ENCODE assay signal across 8 cellular contexts in genomic region chr18:49728542-49728941, GRCh38.
A peak's percentile ranks its signal among the peaks of the same experiment; 100 is the strongest.
DNase-seq lines count a peak whose midpoint lies in the region; ATAC-seq, FAIRE-seq and TF ChIP-seq lines count a peak whose summit lies in the region.

No MANE protein-coding gene starts in this region.

- DNase-seq in DMS53 treated with DMSO at 0.1 percent for 48 hours (lab: John Stamatoyannopoulos, UW; ENCODE audit: unreplicated experiment) = peak; percentile 63
- peak; percentile 59 for DNase-seq in HK-2 (ENCODE audit: unreplicated experiment)
- DNase-seq in RPMI8226 = peak; percentile 71
- peak; percentile 54 for DNase-seq in endothelial cell of umbilical vein (ENCODE audit: low read depth, low spot score)
- no peak for DNase-seq in osteocyte (ENCODE audit: extremely low spot score, unreplicated experiment)
- DNase-seq in tibial nerve (ENCODE audit: low spot score in 2 of 2) = no peak

- H3K9me3 ChIP-seq in endothelial cell of umbilical vein (replicated peaks; ENCODE audit: control insufficient read depth, insufficient read depth, low read length) = no peaks in the 10 kb centered on the region
- no peaks in the 10 kb centered on the region for H3K9me3 ChIP-seq in tibial nerve

- no TSS peak for BruUV-seq in endothelial cell of umbilical vein (replicated peaks; lab: Mats Ljungman, UMichigan)

- no peaks in the 10 kb centered on the region for H3K36me3 Mint-ChIP-seq in osteocyte (ENCODE audit: unreplicated experiment)

- H3K4me3 Mint-ChIP-seq in osteocyte (ENCODE audit: unreplicated experiment) = no peak overlapping the region

- TF ChIP-seq CTCF in endothelial cell of umbilical vein (IDR thresholded peaks at IDR 0.05; ENCODE audit: extremely low read depth in 1 of 2, insufficient read depth in 1 of 2, low read depth in 1 of 2, low read length in 2 of 2) (peak; percentile 84 to 87), osteocyte (IDR thresholded peaks at IDR 0.05) (peak; percentile 34), tibial nerve (IDR thresholded peaks at IDR 0.05) (peak in 1 of 5 experiments; percentile 21)

- ATAC-seq in HG02938 (IDR thresholded peaks at IDR 0.05; ENCODE audit: unreplicated experiment) (no peak), GM21526 (IDR thresholded peaks at IDR 0.05; ENCODE audit: low FRiP score, unreplicated experiment) (no peak)

- dilution Hi-C loops in endothelial cell of umbilical vein (cut with MboI; ENCODE audit: extremely low pct_ligation_motif_present, low sequenced_read_pairs) = no loop called here

- H3K4me2 ChIP-seq in endothelial cell of umbilical vein (ENCODE audit: insufficient read depth, low read length) = no peak overlapping the region

- H3K27me3 ChIP-seq in endothelial cell of umbilical vein (ENCODE audit: control insufficient read depth in 2 of 2, insufficient read depth in 2 of 2, low read length in 2 of 2) (no peaks in the 10 kb centered on the region), tibial nerve (no peaks in the 10 kb centered on the region)

- no peaks in the 10 kb centered on the region for H4K20me1 ChIP-seq in endothelial cell of umbilical vein (replicated peaks; ENCODE audit: control insufficient read depth, extremely low read depth, insufficient read depth, low read length)

- H3K4me1 Mint-ChIP-seq in osteocyte (ENCODE audit: unreplicated experiment) = peaks cover 20% of the 10 kb centered on the region

- H3K79me2 ChIP-seq in endothelial cell of umbilical vein (ENCODE audit: control insufficient read depth, insufficient read depth, low read length) = no peaks in the 10 kb centered on the region

- TF ChIP-seq POLR2A in endothelial cell of umbilical vein (IDR thresholded peaks at IDR 0.05; ENCODE audit: low read depth, low read length) (no peak), tibial nerve (IDR thresholded peaks at IDR 0.05) (no peak)

- no peaks in the 10 kb centered on the region for H3K9me1 ChIP-seq in endothelial cell of umbilical vein (replicated peaks; ENCODE audit: control insufficient read depth, extremely low read depth, insufficient read depth, low read length)

- no peaks in the 10 kb centered on the region for H3K27me3 Mint-ChIP-seq in osteocyte (ENCODE audit: unreplicated experiment)

- H3K27ac Mint-ChIP-seq in osteocyte (ENCODE audit: unreplicated experiment) = no peak overlapping the region

- H3K4me1 ChIP-seq in endothelial cell of umbilical vein (ENCODE audit: control insufficient read depth, extremely low read depth, insufficient read depth, low read length) (peaks cover 33% of the 10 kb centered on the region), tibial nerve (peaks cover 0 to 19% (median 0%) of the 10 kb centered on the region in 4 donors)

- CTCF ChIA-PET in endothelial cell of umbilical vein (lab: Charles Lee) = interaction anchor here (0.7 to 1.5 kb wide), 13 partner anchors 42 to 264 kb away, joined by 3 to 18 read pairs (median 5); no protein-coding TSS in a partner anchor

- H3K36me3 ChIP-seq in endothelial cell of umbilical vein (ENCODE audit: control insufficient read depth in 2 of 2, extremely low read depth in 1 of 2, insufficient read depth in 2 of 2, low read length in 2 of 2) (no peaks in the 10 kb centered on the region), tibial nerve (no peaks in the 10 kb centered on the region)

- 55 to 64% methylated on average over 4 of the region's 4 CpGs for WGBS in tibial nerve, 2 donors

- FAIRE-seq in endothelial cell of umbilical vein (lab: Jason Lieb, UNC) = peak; percentile 60

- H3K9me3 Mint-ChIP-seq in osteocyte (ENCODE audit: unreplicated experiment) = no peaks in the 10 kb centered on the region

- H3K9ac ChIP-seq in endothelial cell of umbilical vein (replicated peaks; ENCODE audit: extremely low read depth, insufficient read depth, low read length) = no peak overlapping the region

- H3K27ac ChIP-seq in endothelial cell of umbilical vein (ENCODE audit: insufficient read depth, low read depth, low read length) (no peak overlapping the region), tibial nerve (no peak overlapping the region)

- H2AFZ ChIP-seq in endothelial cell of umbilical vein (ENCODE audit: low read depth, low read length) = no peak overlapping the region

- intact Hi-C loops in endothelial cell of umbilical vein (cut with micrococcal nuclease) = loop anchor here (1.0 to 5.0 kb wide), 4 partner anchors 84 to 216 kb away; partner anchors contain the start of gene ACAA2

- H3K4me3 ChIP-seq in endothelial cell of umbilical vein (replicated peaks in 1 of 3; ENCODE audit: insufficient read depth in 1 of 3, low read depth in 1 of 3, low read length in 3 of 3) = no peak overlapping the region
- no peak overlapping the region for H3K4me3 ChIP-seq in tibial nerve

- POLR2A ChIA-PET in endothelial cell of umbilical vein (lab: Charles Lee) = no interaction called here

- no peak for TF ChIP-seq EP300 in tibial nerve (IDR thresholded peaks at IDR 0.05)

TF ChIP-seq in endothelial cell of umbilical vein, 7 proteins besides CTCF, POLR2A, EP300 and RAD21:
- TF ChIP-seq FOS (IDR thresholded peaks at IDR 0.05; ENCODE audit: borderline replicate concordance, insufficient read depth, low read length) (no peak), JUN (IDR thresholded peaks at IDR 0.05; ENCODE audit: borderline replicate concordance, insufficient read depth, insufficient read length, low read depth) (no peak), POLR2AphosphoS5 (IDR thresholded peaks at IDR 0.05; ENCODE audit: insufficient read depth, low read depth, low read length) (no peak), MAX (IDR thresholded peaks at IDR 0.05; ENCODE audit: insufficient read depth, insufficient read length) (no peak), GATA2 (IDR thresholded peaks at IDR 0.05; ENCODE audit: insufficient read depth, insufficient read length, low read depth, low read length) (no peak)

Comparison
In these comparisons a context has a peak if more than half of its experiments do, and no peak if none do; other contexts are left out.
1. DNase-seq: peak in DMS53 treated with DMSO at 0.1 percent for 48 hours (single experiment), HK-2 (single experiment), RPMI8226 (single experiment) and endothelial cell of umbilical vein (single experiment); none in osteocyte (single experiment) and tibial nerve (0 of 2).